8 cellular contexts compared by ENCODE assay signal in genomic region chr7:148941598-148942280, GRCh38. TPM values are rescaled to one million over a fixed set of nuclear protein-coding genes. Genes with fewer than 3 reads are reported as not detected.
DNase-seq lines count a peak whose midpoint lies in the region; ATAC-seq, FAIRE-seq and TF ChIP-seq lines count a peak whose summit lies in the region.

No MANE protein-coding gene starts in this region.

- peaks cover 6% of the 10 kb centered on the region for H3K36me3 Mint-ChIP-seq in activated B cell treated with CpG ODN at 0.5 μM for 24 hours (ENCODE audit: low read depth)

- H3K4me3 Mint-ChIP-seq in activated B cell treated with CpG ODN at 0.5 μM for 24 hours: peak overlapping the region; percentile 97

- no peaks in the 10 kb centered on the region for H3K36me3 ChIP-seq in liver (ENCODE audit: control insufficient read depth in 4 of 4, insufficient read depth in 3 of 4, low read depth in 1 of 4, low read length in 3 of 4)

- intact Hi-C loops in activated B cell treated with CpG ODN at 0.5 μM for 24 hours (cut with micrococcal nuclease): loop anchor here (1.0 to 5.0 kb wide), 12 partner anchors 22 to 415 kb away; partner anchors contain the start of genes EZH2, PDIA4 and ZNF786

- H3K9me3 Mint-ChIP-seq in activated B cell treated with CpG ODN at 0.5 μM for 24 hours: no peaks in the 10 kb centered on the region

- peak; percentile 80 for DNase-seq in NCI-H2196 (lab: John Stamatoyannopoulos, UW; ENCODE audit: unreplicated experiment)
- DNase-seq in activated B cell treated with CpG ODN at 0.5 μM for 24 hours: no peak
- DNase-seq in stimulated activated CD4-positive, alpha-beta T cell treated with anti-CD3 and anti-CD28 coated beads, Interleukin-4, amount 100 ng/mL, for 1 hour: peak; percentile 62
- DNase-seq in cerebellum (ENCODE audit: low spot score): no peak

- peak overlapping the region; percentile 96 for H3K27ac ChIP-seq in liver (ENCODE audit: low read depth in 1 of 2, low read length in 2 of 2)

- H3K27me3 ChIP-seq in liver (ENCODE audit: control insufficient read depth in 4 of 4, insufficient read depth in 4 of 4, low read length in 3 of 4): no peaks in the 10 kb centered on the region

- peak overlapping the region; percentile 89 to 92 for H3K9ac ChIP-seq in liver (ENCODE audit: low read depth in 1 of 2, low read length in 2 of 2)

- peaks cover 17% of the 10 kb centered on the region for H3K4me1 Mint-ChIP-seq in activated B cell treated with CpG ODN at 0.5 μM for 24 hours

- peak; percentile 50; the same call in 1 of the 2 replicates for TF ChIP-seq CTCF in GM12875 (IDR thresholded peaks at IDR 0.05; ENCODE audit: borderline replicate concordance, insufficient read depth, low read depth, low read length)
- no peak for TF ChIP-seq CTCF in activated B cell treated with CpG ODN at 0.5 μM for 24 hours (IDR thresholded peaks at IDR 0.05)
- peak; percentile 30 for TF ChIP-seq CTCF in liver (IDR thresholded peaks at IDR 0.05; ENCODE audit: low read depth, low read length, missing input control)

- H3K4me3 ChIP-seq in GM12875 (ENCODE audit: low read depth, low read length): no peak overlapping the region
- peak overlapping the region in 2 of 3 donors; percentile 64 to 79 for H3K4me3 ChIP-seq in liver (ENCODE audit: low read depth in 1 of 3, low read length in 3 of 3)

- CTCF ChIA-PET in activated B cell treated with CpG ODN at 0.5 μM for 24 hours (lab: Charles Lee): interaction anchor here (0.6 to 2.2 kb wide), 8 partner anchors 11 to 124 kb away, joined by 3 to 14 read pairs (median 3); no protein-coding TSS in a partner anchor

- ATAC-seq in HG03095 (IDR thresholded peaks at IDR 0.05; ENCODE audit: unreplicated experiment): peak; percentile 47
- ATAC-seq in activated B cell treated with CpG ODN at 0.5 μM for 24 hours (ENCODE audit: low read depth): peak; percentile 14

- FAIRE-seq in colon (lab: Jason Lieb, UNC): peak; percentile 14

- WGBS in liver: 22% methylated on average over 17 of the region's 17 CpGs

- H3K4me1 ChIP-seq in liver (ENCODE audit: control insufficient read depth in 4 of 4, insufficient read depth in 4 of 4, low read length in 3 of 4): peaks cover 0 to 14% (median 7%) of the 10 kb centered on the region in 4 donors

- H3K27me3 Mint-ChIP-seq in activated B cell treated with CpG ODN at 0.5 μM for 24 hours: no peaks in the 10 kb centered on the region

- no peaks in the 10 kb centered on the region for H3K9me3 ChIP-seq in liver (ENCODE audit: control insufficient read depth in 4 of 4, low read length in 3 of 4)

- POLR2A ChIA-PET in activated B cell treated with CpG ODN at 0.5 μM for 24 hours (lab: Charles Lee): interaction anchor here (0.7 to 3.0 kb wide), 16 partner anchors 22 to 830 kb away, joined by 3 to 38 read pairs (median 5); partner anchors contain the start of genes CUL1, EZH2 and ZNF398

- peak in 1 of 2 donors; percentile 43 for TF ChIP-seq RAD21 in liver (IDR thresholded peaks at IDR 0.05)

- H3K27ac Mint-ChIP-seq in activated B cell treated with CpG ODN at 0.5 μM for 24 hours: peak overlapping the region; percentile 99

TF ChIP-seq in liver, 16 proteins besides CTCF, POLR2A, EP300 and RAD21:
- no peak for TF ChIP-seq RXRA (IDR thresholded peaks at IDR 0.05)
- TF ChIP-seq HNF4A (conservative IDR thresholded peaks at IDR 0.05): no peak
- TF ChIP-seq ATF3 (IDR thresholded peaks at IDR 0.05): no peak
- no peak for TF ChIP-seq TAF1 (conservative IDR thresholded peaks at IDR 0.05)
- no peak for TF ChIP-seq JUND (IDR thresholded peaks at IDR 0.05)
- TF ChIP-seq GABPA (IDR thresholded peaks at IDR 0.05 in 1 of 2, conservative IDR thresholded peaks at IDR 0.05 in 1 of 2): no peak
- TF ChIP-seq YY1 (IDR thresholded peaks at IDR 0.05): no peak
- no peak for TF ChIP-seq HNF4G (IDR thresholded peaks at IDR 0.05)
- TF ChIP-seq ZBTB33 (IDR thresholded peaks at IDR 0.05): no peak
- TF ChIP-seq MAX (IDR thresholded peaks at IDR 0.05): no peak
- no peak for TF ChIP-seq REST (IDR thresholded peaks at IDR 0.05)
- no peak for TF ChIP-seq FOXA2 (IDR thresholded peaks at IDR 0.05)
- no peak for TF ChIP-seq SP1 (IDR thresholded peaks at IDR 0.05)
- no peak for TF ChIP-seq EGR1 (IDR thresholded peaks at IDR 0.05; ENCODE audit: low read depth in 2 of 2)
- TF ChIP-seq FOXA1 (IDR thresholded peaks at IDR 0.05): no peak
- no peak for TF ChIP-seq NR2F2 (IDR thresholded peaks at IDR 0.05)

RNA-seq across cellular contexts. Expression of gene EZH2, which starts 57.6 kb away (rescaled TPM):
- total RNA-seq in activated B cell treated with CpG ODN at 0.5 μM for 24 hours: 17.6 and 19.6 TPM in 2 replicates
- total RNA-seq in liver: 10 to 100 TPM in 1 of 2 donors, 1 to 10 TPM in 1; 2.8 to 21.3 TPM
- polyA plus RNA-seq in liver: 1 to 10 TPM; 2.0 to 2.3 TPM
- 42.7 TPM for total RNA-seq in cerebellum

Comparison
In these comparisons a context has a peak if more than half of its experiments do, and no peak if none do; other contexts are left out.
1. DNase-seq: peak in NCI-H2196 (single experiment) and stimulated activated CD4-positive, alpha-beta T cell treated with anti-CD3 and anti-CD28 coated beads, Interleukin-4, amount 100 ng/mL, for 1 hour (single experiment); none in activated B cell treated with CpG ODN at 0.5 μM for 24 hours (single experiment) and cerebellum (single experiment).